Comparison of ENCODE assay signal across 8 cellular contexts in the genomic region with DNA sequence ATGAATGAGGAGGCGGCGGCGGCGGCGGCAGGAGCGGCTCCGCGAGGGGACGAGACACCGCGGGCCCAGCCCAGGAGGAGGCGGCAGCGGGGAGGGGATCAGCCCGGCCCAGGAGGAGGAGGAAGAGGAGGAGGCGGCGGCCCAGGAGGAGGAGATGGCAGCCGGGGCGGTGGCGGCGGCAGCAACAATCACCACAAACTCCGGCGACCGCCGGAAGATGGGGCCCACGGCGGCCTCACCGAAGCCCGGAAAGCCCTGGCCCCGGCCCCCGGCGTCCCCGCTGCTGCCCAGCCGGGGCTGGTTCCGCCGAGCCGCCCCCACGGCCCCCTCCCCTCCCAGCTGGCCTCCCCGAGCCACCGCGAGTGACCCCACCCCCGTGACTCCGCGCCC. TPM values are rescaled to one million over a fixed set of nuclear protein-coding genes. Genes with fewer than 3 reads are reported as not detected.
DNase-seq lines count a peak whose midpoint lies in the region; ATAC-seq and TF ChIP-seq lines count a peak whose summit lies in the region.
"Not testable (repeated sequence)": the region's sequence is repeated elsewhere in the genome, so short reads cannot be mapped to it uniquely, and the experiment has no call there.

No MANE protein-coding gene starts in this region.

- peak; percentile 89 for ATAC-seq in gastroesophageal sphincter
- peak; percentile 85 for ATAC-seq in omental fat pad (ENCODE audit: low FRiP score)

- H3K27me3 ChIP-seq in H7 (ENCODE audit: control insufficient read depth, insufficient read depth, low read length); gastroesophageal sphincter: not testable (repeated sequence)

- H3K4me3 ChIP-seq in H7 (ENCODE audit: insufficient read depth, low read depth, low read length), result peak overlapping the region; percentile 90
- peak overlapping the region; percentile 90 to 91 for H3K4me3 ChIP-seq in gastroesophageal sphincter

- peak overlapping the region; percentile 94 to 98 (median 96) for H3K27ac ChIP-seq in gastroesophageal sphincter

- WGBS in gastroesophageal sphincter (ENCODE audit: low coverage in 1 of 2), 2 donors, result no CpG with 5 or more reads among the region's 43 CpGs

- not testable (repeated sequence) for H3K9me3 ChIP-seq in gastroesophageal sphincter

- peak; percentile 17 for DNase-seq in G401 (ENCODE audit: low spot score)
- peak; percentile 54 for DNase-seq in H7
- DNase-seq in KBM-7, result peak; percentile 75
- peak; percentile 42 for DNase-seq in T follicular helper cell (ENCODE audit: low read depth)
- DNase-seq in activated naive CD4-positive, alpha-beta T cell (lab: John Stamatoyannopoulos, UW), result peak in 3 of 4 experiments; percentile 18 to 64 (median 46)
- not testable (repeated sequence) for DNase-seq in omental fat pad (ENCODE audit: low spot score)
- peak; percentile 74 for DNase-seq in stimulated activated naive CD4-positive, alpha-beta T cell treated with Interleukin-2 at 50 U/mL for 16 hours (lab: John Stamatoyannopoulos, UW)

- not testable (repeated sequence) for TF ChIP-seq CTCF in gastroesophageal sphincter (IDR thresholded peaks at IDR 0.05); omental fat pad (IDR thresholded peaks at IDR 0.05)

- not testable (repeated sequence) for TF ChIP-seq EP300 in gastroesophageal sphincter (IDR thresholded peaks at IDR 0.05)

- TF ChIP-seq POLR2A in gastroesophageal sphincter (IDR thresholded peaks at IDR 0.05), result peak in 1 of 2 donors; percentile 18

- in situ Hi-C loops in G401 (cut with HindIII; ENCODE audit: low sequenced_read_pairs); KBM-7 (cut with MboI; ENCODE audit: low pct_unique_long_range_greater_than_20kb, low sequenced_read_pairs): not testable (repeated sequence)

- H3K36me3 ChIP-seq in H7 (replicated peaks; ENCODE audit: control insufficient read depth, insufficient read depth, low read length), result not testable (repeated sequence)
- peaks cover 0 to 15% of the 10 kb centered on the region in 2 donors for H3K36me3 ChIP-seq in gastroesophageal sphincter

- peaks cover 0 to 50% (median 7%) of the 10 kb centered on the region in 3 donors for H3K4me1 ChIP-seq in gastroesophageal sphincter

RNA-seq across cellular contexts. Expression of a gene that starts 0.5 kb away (rescaled TPM):
- 83.6 and 102 TPM in 2 replicates for total RNA-seq in G401 (2014; rRNA removed; shearing (Covaris generic))
- 48.6 and 54.2 TPM in 2 replicates for total RNA-seq in H7 (2014; rRNA removed; shearing (Covaris generic))
- total RNA-seq in gastroesophageal sphincter (10 to 100 TPM; 24.4 to 42.2 (median 30.9) TPM), omental fat pad (10 to 100 TPM; 14.7 to 26.2 (median 21.7) TPM)

RNA-seq across cellular contexts. Expression of a gene that starts 29.3 kb away (rescaled TPM):
- 94.9 and 118 TPM in 2 replicates for total RNA-seq in G401 (2014; rRNA removed; shearing (Covaris generic))
- total RNA-seq in H7 (2014; rRNA removed; shearing (Covaris generic)), result 86.0 and 122 TPM in 2 replicates
- 10 to 100 TPM; 53.4 to 88.1 (median 70.2) TPM for total RNA-seq in gastroesophageal sphincter
- total RNA-seq in omental fat pad, result 10 to 100 TPM; 29.2 to 55.5 (median 44.6) TPM

RNA-seq across cellular contexts. Expression of a gene that starts 53.1 kb away (rescaled TPM):
- total RNA-seq in G401 (2014; rRNA removed; shearing (Covaris generic)), result 21.5 and 52.9 TPM in 2 replicates
- total RNA-seq in H7 (2014; rRNA removed; shearing (Covaris generic)), result 22.7 and 31.6 TPM in 2 replicates
- 10 to 100 TPM; 14.7 to 24.6 (median 15.6) TPM for total RNA-seq in gastroesophageal sphincter
- total RNA-seq in omental fat pad, result 10 to 100 TPM; 13.2 to 23.3 (median 15.9) TPM
